In genomic region chr3:141382571-141382970, GRCh38 we compare ENCODE assay signal across 1 cellular context.
TF ChIP-seq lines count a peak whose summit lies in the region.

No MANE protein-coding gene starts in this region.

TF ChIP-seq in GM23338, 12 proteins besides CTCF, POLR2A, EP300 and RAD21 (continued from another document):
- TF ChIP-seq ZNF462 (CRISPR knock-in tag; IDR thresholded peaks at IDR 0.05) (no peak), ZNF331 (CRISPR knock-in tag; IDR thresholded peaks at IDR 0.05; ENCODE audit: low read depth) (no peak), EZH2phosphoT487 (IDR thresholded peaks at IDR 0.05; ENCODE audit: unreplicated experiment) (no peak), NANOG (IDR thresholded peaks at IDR 0.05; ENCODE audit: borderline replicate concordance) (no peak), EZH2 (IDR thresholded peaks at IDR 0.05; ENCODE audit: low read depth, unreplicated experiment) (no peak), POLR2AphosphoS5 (IDR thresholded peaks at IDR 0.05; ENCODE audit: low read depth) (no peak), REST (IDR thresholded peaks at IDR 0.05; ENCODE audit: unreplicated experiment) (no peak), ETS1 (IDR thresholded peaks at IDR 0.05) (no peak), JUNB (IDR thresholded peaks at IDR 0.05; ENCODE audit: unreplicated experiment) (no peak), CREB1 (CRISPR knock-in tag; IDR thresholded peaks at IDR 0.05; ENCODE audit: low read depth) (no peak), STAT1 (IDR thresholded peaks at IDR 0.05; ENCODE audit: unreplicated experiment) (no peak)
TF ChIP-seq in GM23338: peak in this region for 0.
